ENCODE assay signal across 1 cellular context in genomic region chrX:108737754-108738153, GRCh38.
TF ChIP-seq lines count a peak whose summit lies in the region.

No MANE protein-coding gene starts in this region.

TF ChIP-seq in H1, 55 proteins besides CTCF, POLR2A, EP300 and RAD21:
- no peak for TF ChIP-seq JUN (IDR thresholded peaks at IDR 0.05; ENCODE audit: low read depth, low read length)
- no peak for TF ChIP-seq ATF3 (IDR thresholded peaks at IDR 0.05; ENCODE audit: insufficient read depth, low read depth, low read length)
- TF ChIP-seq CHD2 (IDR thresholded peaks at IDR 0.05; ENCODE audit: low read length): no peak
- TF ChIP-seq HDAC6 (IDR thresholded peaks at IDR 0.05; ENCODE audit: low read depth, low read length): no peak
- TF ChIP-seq TBP (IDR thresholded peaks at IDR 0.05; ENCODE audit: low read depth, low read length): no peak
- no peak for TF ChIP-seq RNF2 (IDR thresholded peaks at IDR 0.05; ENCODE audit: borderline replicate concordance, low read depth, low read length, missing control alignments, poor library complexity, severe bottlenecking)
- TF ChIP-seq KDM5A (IDR thresholded peaks at IDR 0.05; ENCODE audit: low read length): no peak
- TF ChIP-seq NANOG (IDR thresholded peaks at IDR 0.05; ENCODE audit: insufficient read depth, low read depth, low read length, poor library complexity, severe bottlenecking): no peak
